Comparison of ENCODE assay signal across 16 cellular contexts in the genomic region with DNA sequence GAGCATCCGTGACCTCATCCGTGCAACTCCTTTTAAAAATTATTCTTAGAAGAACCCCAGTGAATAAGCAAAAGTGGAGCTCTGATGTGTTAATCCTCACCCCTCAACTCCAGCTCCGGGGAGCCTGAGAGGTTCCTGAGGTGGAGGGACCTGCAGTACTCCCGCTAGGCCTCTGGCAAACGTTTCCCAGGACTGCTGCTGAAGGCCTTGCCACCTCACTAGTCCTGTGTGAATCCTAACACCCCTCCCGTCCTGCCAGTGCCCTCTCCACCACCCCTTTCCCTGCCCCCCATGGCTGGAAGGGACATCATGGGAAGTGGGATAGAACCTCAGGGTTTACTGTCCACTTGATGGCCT.
DNase-seq lines count a peak whose midpoint lies in the region; ATAC-seq and TF ChIP-seq lines count a peak whose summit lies in the region.
"Had no signal": no experiment of that assay in that cellular context is flagged by ENCODE, and none has a peak within 500 bp of the region (broad histone marks: within the 10 kb centered on the region; RNA-seq: fewer than 3 reads in every experiment).

No MANE protein-coding gene starts in this region.

- TF ChIP-seq POLR2A in transverse colon (IDR thresholded peaks at IDR 0.05) = no peak

- no peak for DNase-seq in activated CD4-positive, alpha-beta T cell treated with anti-CD3 and anti-CD28 coated beads, Interleukin-2, amount 10 ng/mL, durations not matched to agents 24 days and 14 days
- DNase-seq in activated CD4-positive, alpha-beta T cell treated with anti-CD3 and anti-CD28 coated beads, Interleukin-2, amount 50 U/mL, for 4 hours = no peak
- DNase-seq in iris pigment epithelial cell (ENCODE audit: low read depth) (peak; percentile 20), transverse colon (no peak), sciatic nerve (ENCODE audit: low spot score) (no peak), occipital lobe (lab: John Stamatoyannopoulos, UW) (no peak), ACHN (no peak)
- DNase-seq: activated naive CD4-positive, alpha-beta T cell treated with Interleukin-2 at 50 U/mL for 16 hours; COR-L47; H9; left ventricle myocardium superior; NCI-H2029; NCI-H524; retina; thyroid gland had no signal

- H3K27ac Mint-ChIP-seq in activated CD4-positive, alpha-beta T cell treated with anti-CD3 and anti-CD28 coated beads, Interleukin-2, amount 10 ng/mL, durations not matched to agents 24 days and 14 days = peak overlapping the region; percentile 60
- peak overlapping the region; percentile 68 for H3K27ac Mint-ChIP-seq in activated naive CD8-positive, alpha-beta T cell

- no peak for TF ChIP-seq CTCF in transverse colon (IDR thresholded peaks at IDR 0.05)

- H3K9me3 Mint-ChIP-seq in activated CD4-positive, alpha-beta T cell treated with anti-CD3 and anti-CD28 coated beads, Interleukin-2, amount 10 ng/mL, durations not matched to agents 24 days and 14 days = no peaks in the 10 kb centered on the region
- no peaks in the 10 kb centered on the region for H3K9me3 Mint-ChIP-seq in activated naive CD8-positive, alpha-beta T cell (ENCODE audit: low read depth)
- H3K9me3 Mint-ChIP-seq: H9 had no signal

- peaks cover 5% of the 10 kb centered on the region for H3K36me3 Mint-ChIP-seq in activated CD4-positive, alpha-beta T cell treated with anti-CD3 and anti-CD28 coated beads, Interleukin-2, amount 10 ng/mL, durations not matched to agents 24 days and 14 days (ENCODE audit: low read depth)
- H3K36me3 Mint-ChIP-seq in activated naive CD8-positive, alpha-beta T cell = no peaks in the 10 kb centered on the region

- 75% methylated on average over 6 of the region's 6 CpGs; no CpG with 5 or more reads in 1 of the 2 donors for WGBS in transverse colon (ENCODE audit: low coverage in 1 of 2), 2 donors

- H3K4me3 Mint-ChIP-seq in activated CD4-positive, alpha-beta T cell treated with anti-CD3 and anti-CD28 coated beads, Interleukin-2, amount 10 ng/mL, durations not matched to agents 24 days and 14 days = no peak overlapping the region
- no peak overlapping the region for H3K4me3 Mint-ChIP-seq in activated naive CD8-positive, alpha-beta T cell
- H3K4me3 Mint-ChIP-seq: H9 had no signal

- H3K27ac ChIP-seq in transverse colon = peak overlapping the region; percentile 15 to 62 (median 48)
- H3K27ac ChIP-seq: thyroid gland had no signal

- no peak for ATAC-seq in sciatic nerve
- ATAC-seq: left ventricle myocardium superior had no signal

- H3K36me3 ChIP-seq in transverse colon = no peaks in the 10 kb centered on the region
- H3K36me3 ChIP-seq: thyroid gland had no signal

- H3K27me3 ChIP-seq in transverse colon = no peaks in the 10 kb centered on the region
- H3K27me3 ChIP-seq: thyroid gland had no signal

- in situ Hi-C loops in transverse colon (cut with MboI; ENCODE audit: low pct_ligation_motif_present in 1 of 4, low pct_unique_long_range_greater_than_20kb in 1 of 4, low sequenced_read_pairs in 3 of 4) (loop anchor here in 1 of 4 donors (25.0 kb wide), 1 partner anchor 103 kb away; no protein-coding TSS in a partner anchor), ACHN (cut with HindIII; ENCODE audit: low pct_ligation_motif_present, low pct_unique_long_range_greater_than_20kb, low sequenced_read_pairs) (no loop called here)

- H3K4me1 Mint-ChIP-seq in activated CD4-positive, alpha-beta T cell treated with anti-CD3 and anti-CD28 coated beads, Interleukin-2, amount 10 ng/mL, durations not matched to agents 24 days and 14 days = peaks cover 49% of the 10 kb centered on the region
- H3K4me1 Mint-ChIP-seq in activated naive CD8-positive, alpha-beta T cell (ENCODE audit: low read depth) = peaks cover 68% of the 10 kb centered on the region

- H3K27me3 Mint-ChIP-seq in activated CD4-positive, alpha-beta T cell treated with anti-CD3 and anti-CD28 coated beads, Interleukin-2, amount 10 ng/mL, durations not matched to agents 24 days and 14 days = no peaks in the 10 kb centered on the region
- H3K27me3 Mint-ChIP-seq in activated naive CD8-positive, alpha-beta T cell = no peaks in the 10 kb centered on the region

- no peaks in the 10 kb centered on the region for H3K9me3 ChIP-seq in transverse colon
- H3K9me3 ChIP-seq: thyroid gland had no signal

- no peak for TF ChIP-seq EP300 in transverse colon (IDR thresholded peaks at IDR 0.05; ENCODE audit: low read depth)

- H3K4me1 ChIP-seq in transverse colon = peaks cover 7 to 19% (median 13%) of the 10 kb centered on the region in 4 donors

- H3K4me3 ChIP-seq in transverse colon = no peak overlapping the region
- H3K4me3 ChIP-seq: thyroid gland had no signal

- intact Hi-C loops in activated CD4-positive, alpha-beta T cell treated with anti-CD3 and anti-CD28 coated beads, Interleukin-2, amount 10 ng/mL, durations not matched to agents 24 days and 14 days (cut with micrococcal nuclease) = no loop called here
- intact Hi-C loops in transverse colon (cut with DNase I; ENCODE audit: low total_unique reads) = loop anchor here (10.0 kb wide), 1 partner anchor 71 kb away; a partner anchor contains a TSS
- intact Hi-C loops in sciatic nerve (cut with DNase I) = no loop called here
